ENCODE assay signal across 16 cellular contexts in the genomic region with DNA sequence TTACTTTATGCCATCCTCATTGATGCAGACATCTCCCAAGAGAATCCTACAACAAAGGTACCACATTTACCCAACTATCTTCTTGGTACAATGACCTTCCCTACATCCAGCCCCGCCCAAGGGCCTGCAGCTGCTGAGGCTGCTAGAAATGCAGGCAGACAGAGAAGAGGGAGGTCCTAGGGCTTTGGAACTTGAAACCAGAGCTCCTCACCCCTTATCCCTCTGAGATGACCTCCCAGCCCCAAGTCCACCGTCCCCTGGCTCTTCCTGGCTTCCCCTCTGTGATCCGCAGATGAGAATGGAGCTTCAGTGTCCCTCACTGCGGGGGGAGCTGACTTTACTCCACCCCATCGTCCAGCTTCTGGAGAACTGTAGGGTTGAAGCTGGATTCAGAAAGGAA. TPM values are rescaled to one million over a fixed set of nuclear protein-coding genes. Genes with fewer than 3 reads are reported as not detected.
DNase-seq lines count a peak whose midpoint lies in the region; ATAC-seq and TF ChIP-seq lines count a peak whose summit lies in the region.
"Had no signal": no experiment of that assay in that cellular context is flagged by ENCODE, and none has a peak within 500 bp of the region (broad histone marks: within the 10 kb centered on the region; RNA-seq: fewer than 3 reads in every experiment).

No MANE protein-coding gene starts in this region.

- no peak overlapping the region for H3K4me3 ChIP-seq in muscle layer of duodenum (ENCODE audit: low read depth in 1 of 2, low read length in 2 of 2)
- H3K4me3 ChIP-seq in tibial artery = no peak overlapping the region
- H3K4me3 ChIP-seq: GM12878 had no signal

- no peaks in the 10 kb centered on the region for H3K9me3 Mint-ChIP-seq in T-helper 1 cell treated with Interleukin-12 subunit alpha and Interleukin-12 subunit beta and Interleukin-4 antibody, amounts not matched to agents 30 μg/mL and 1 μg/mL, for 36 hours
- H3K9me3 Mint-ChIP-seq: mesothelial cell of epicardium had no signal

- H3K9me3 ChIP-seq in muscle layer of duodenum (ENCODE audit: control insufficient read depth in 1 of 2, low read length in 2 of 2) = no peaks in the 10 kb centered on the region
- no peaks in the 10 kb centered on the region for H3K9me3 ChIP-seq in tibial artery

- H3K27ac Mint-ChIP-seq in T-helper 1 cell treated with Interleukin-12 subunit alpha and Interleukin-12 subunit beta and Interleukin-4 antibody, amounts not matched to agents 30 μg/mL and 1 μg/mL, for 36 hours = peak overlapping the region; percentile 16
- H3K27ac Mint-ChIP-seq: activated B cell treated with CpG ODN at 0.5 μM for 24 hours, mesothelial cell of epicardium had no signal

- WGBS in adipose tissue, 3 donors = 44 to 63% (median 55%) methylated on average over 5 of the region's 5 CpGs

- DNase-seq in T-helper 1 cell (no peak), tibial artery (no peak), Kasumi-1 (lab: John Stamatoyannopoulos, UW) (no peak), COLO829 (ENCODE audit: low spot score) (no peak)
- DNase-seq: ACHN; activated B cell treated with CpG ODN at 0.5 μM for 24 hours; activated gamma-delta T cell; DMS153; SHP77; stimulated activated CD8-positive, alpha-beta memory T cell treated with anti-CD3 and anti-CD28 coated beads, Interleukin-4, amount 100 ng/mL, for 48 hours had no signal

- intact Hi-C loops in tibial artery (cut with DNase I; ENCODE audit: low total_unique reads) = loop anchor here (5.0 kb wide), 1 partner anchor 189 kb away; the partner anchor contains the start of gene GAPDH

- peaks cover 44% of the 10 kb centered on the region for H3K4me1 Mint-ChIP-seq in T-helper 1 cell treated with Interleukin-12 subunit alpha and Interleukin-12 subunit beta and Interleukin-4 antibody, amounts not matched to agents 30 μg/mL and 1 μg/mL, for 36 hours (ENCODE audit: low read depth)

- TF ChIP-seq CTCF in tibial artery (IDR thresholded peaks at IDR 0.05) = no peak

- no peaks in the 10 kb centered on the region for H3K27me3 Mint-ChIP-seq in T-helper 1 cell treated with Interleukin-12 subunit alpha and Interleukin-12 subunit beta and Interleukin-4 antibody, amounts not matched to agents 30 μg/mL and 1 μg/mL, for 36 hours (ENCODE audit: low read depth)

- H3K4me1 ChIP-seq in muscle layer of duodenum (ENCODE audit: control insufficient read depth in 1 of 2, insufficient read depth in 2 of 2, low read length in 2 of 2) (peaks cover 19 to 30% of the 10 kb centered on the region in 2 donors), tibial artery (peaks cover 0 to 78% (median 62%) of the 10 kb centered on the region in 4 donors)

- peak overlapping the region; percentile 51 for H3K27ac ChIP-seq in adipose tissue (ENCODE audit: low read depth, low read length)
- peak overlapping the region; percentile 100 for H3K27ac ChIP-seq in muscle layer of duodenum (ENCODE audit: low read length)
- peak overlapping the region; percentile 99 for H3K27ac ChIP-seq in tibial artery

- H3K4me3 Mint-ChIP-seq in T-helper 1 cell treated with Interleukin-12 subunit alpha and Interleukin-12 subunit beta and Interleukin-4 antibody, amounts not matched to agents 30 μg/mL and 1 μg/mL, for 36 hours = no peak overlapping the region
- H3K4me3 Mint-ChIP-seq: activated B cell treated with CpG ODN at 0.5 μM for 24 hours, mesothelial cell of epicardium had no signal

- no peaks in the 10 kb centered on the region for H3K27me3 ChIP-seq in muscle layer of duodenum (ENCODE audit: low read depth, low read length)
- no peaks in the 10 kb centered on the region for H3K27me3 ChIP-seq in tibial artery

- H3K36me3 ChIP-seq in muscle layer of duodenum (ENCODE audit: control insufficient read depth in 1 of 2, insufficient read depth in 2 of 2, low read length in 2 of 2) (peaks cover 0 to 6% of the 10 kb centered on the region in 2 donors), tibial artery (peaks cover 0 to 11% (median 0%) of the 10 kb centered on the region in 3 donors)

- ATAC-seq in GM21423 (IDR thresholded peaks at IDR 0.05; ENCODE audit: unreplicated experiment) = no peak
- ATAC-seq: GM12878 had no signal

- H3K36me3 Mint-ChIP-seq in T-helper 1 cell treated with Interleukin-12 subunit alpha and Interleukin-12 subunit beta and Interleukin-4 antibody, amounts not matched to agents 30 μg/mL and 1 μg/mL, for 36 hours (ENCODE audit: low read depth) = peaks cover 4% of the 10 kb centered on the region
- H3K36me3 Mint-ChIP-seq: mesothelial cell of epicardium had no signal

RNA-seq across cellular contexts. Expression of gene TNFRSF1A, which starts 1.6 kb away (rescaled TPM):
- 100 to 1,000 TPM in 1 of 3 donors, 10 to 100 TPM in 2; 46.8 to 238 (median 68.9) TPM for polyA plus RNA-seq in adipose tissue

RNA-seq across cellular contexts. Expression of gene SCNN1A, which starts 31.8 kb away (rescaled TPM):
- polyA plus RNA-seq in adipose tissue = 10 to 100 TPM in 1 of 3 donors, 1 to 10 TPM in 2; 1.0 to 17.0 (median 5.0) TPM

RNA-seq across cellular contexts. Expression of gene PLEKHG6, which starts 33.0 kb away (rescaled TPM):
- 100 to 1,000 TPM in 1 of 3 donors, 1 to 10 TPM in 2; 8.7 to 117 (median 9.8) TPM for polyA plus RNA-seq in adipose tissue

RNA-seq across cellular contexts. Expression of gene LTBR, which starts 40.4 kb away (rescaled TPM):
- polyA plus RNA-seq in adipose tissue = 100 to 1,000 TPM in 1 of 3 donors, 10 to 100 TPM in 2; 53.4 to 132 (median 60.0) TPM
